Comparison of ENCODE assay signal across 16 cellular contexts in genomic region chr16:65249768-65250167, GRCh38.
A peak's percentile ranks its signal among the peaks of the same experiment; 100 is the strongest.
DNase-seq lines count a peak whose midpoint lies in the region; ATAC-seq and TF ChIP-seq lines count a peak whose summit lies in the region.
"Had no signal": no experiment of that assay in that cellular context is flagged by ENCODE, and none has a peak within 500 bp of the region (broad histone marks: within the 10 kb centered on the region; RNA-seq: fewer than 3 reads in every experiment).

No MANE protein-coding gene starts in this region.

- intact Hi-C loops in right lobe of liver (cut with DNase I) (no loop called here), sigmoid colon (cut with DNase I) (no loop called here)

- peaks cover 5% of the 10 kb centered on the region; the same call in 1 of the 2 replicates for H3K9me2 ChIP-seq in GM23338 (ENCODE audit: insufficient read depth)

- no peaks in the 10 kb centered on the region for H3K9me3 ChIP-seq in fibroblast of lung (ENCODE audit: control insufficient read depth, insufficient read depth, low read depth, low read length)
- no peaks in the 10 kb centered on the region for H3K9me3 ChIP-seq in right lobe of liver
- no peaks in the 10 kb centered on the region for H3K9me3 ChIP-seq in sigmoid colon

- H4K20me1 ChIP-seq in GM23338 (replicated peaks; ENCODE audit: insufficient read depth), result no peaks in the 10 kb centered on the region
- no peaks in the 10 kb centered on the region for H4K20me1 ChIP-seq in fibroblast of lung (ENCODE audit: control insufficient read depth, extremely low read depth, insufficient read depth, low read length)

- peak; percentile 62 for ATAC-seq in GM23338
- peak in 3 of 4 donors; percentile 29 to 50 (median 46) for ATAC-seq in right lobe of liver
- ATAC-seq: esophagus mucosa had no signal

- no peaks in the 10 kb centered on the region for H3K27me3 ChIP-seq in GM23338 (ENCODE audit: insufficient read depth)
- H3K27me3 ChIP-seq in fibroblast of lung (ENCODE audit: control insufficient read depth, insufficient read depth, low read length), result no peaks in the 10 kb centered on the region
- no peaks in the 10 kb centered on the region for H3K27me3 ChIP-seq in right lobe of liver
- H3K27me3 ChIP-seq in sigmoid colon, result no peaks in the 10 kb centered on the region

- peaks cover 8% of the 10 kb centered on the region; the same call in 1 of the 2 replicates for H3K4me1 ChIP-seq in GM23338 (ENCODE audit: insufficient read depth)
- H3K4me1 ChIP-seq in fibroblast of lung (ENCODE audit: control insufficient read depth, extremely low read depth, insufficient read depth, low read length), result peaks cover 2% of the 10 kb centered on the region
- no peaks in the 10 kb centered on the region for H3K4me1 ChIP-seq in right lobe of liver
- peaks cover 0 to 26% (median 11%) of the 10 kb centered on the region in 4 donors for H3K4me1 ChIP-seq in sigmoid colon

- H3K9me3 Mint-ChIP-seq in GM23338, result no peaks in the 10 kb centered on the region

- no peaks in the 10 kb centered on the region for H3K36me3 ChIP-seq in GM23338 (ENCODE audit: insufficient read depth)
- no peaks in the 10 kb centered on the region for H3K36me3 ChIP-seq in fibroblast of lung (ENCODE audit: control insufficient read depth, insufficient read depth, low read length)
- no peaks in the 10 kb centered on the region for H3K36me3 ChIP-seq in right lobe of liver
- no peaks in the 10 kb centered on the region for H3K36me3 ChIP-seq in sigmoid colon

- H3K4me3 Mint-ChIP-seq in GM23338, result no peak overlapping the region
- H3K4me3 Mint-ChIP-seq: brain had no signal

- WGBS in right lobe of liver (ENCODE audit: insufficient coverage, low coverage, low lambda C conversion rate, missing lambda C conversion rate), result 32% methylated on average over 8 of the region's 8 CpGs
- 52 to 60% methylated on average over 8 of the region's 8 CpGs for WGBS in sigmoid colon, 2 donors

- H3F3A ChIP-seq in GM23338 (replicated peaks; ENCODE audit: low read depth), result no peaks in the 10 kb centered on the region

- DNase-seq in GM23338 (ENCODE audit: low spot score) (peak; percentile 16), fibroblast of lung (ENCODE audit: low read depth in 2 of 2) (peak in 1 of 2 donors; percentile 45), right lobe of liver (peak in 1 of 3 donors; percentile 37), sigmoid colon (peak; percentile 66), pons (ENCODE audit: low spot score) (no peak), RKO (ENCODE audit: low spot score) (no peak), RPMI8226 (no peak)
- DNase-seq in stimulated activated CD4-positive, alpha-beta T cell treated with anti-CD3 and anti-CD28 coated beads, Interleukin-2, amount 100 ng/mL, for 48 hours, result no peak
- DNase-seq: activated T-cell treated with anti-CD3 and anti-CD28 coated beads, Interleukin-2, amount 50 U/mL, for 1 hour; AML-193; EL; MM.1S; NCI-H446 treated with DMSO at 0.1 percent for 48 hours had no signal

- H3K79me2 ChIP-seq in GM23338 (replicated peaks; ENCODE audit: insufficient read depth) (no peaks in the 10 kb centered on the region), fibroblast of lung (ENCODE audit: control insufficient read depth, insufficient read depth, low read length) (no peaks in the 10 kb centered on the region)

- TF ChIP-seq EP300 in sigmoid colon (IDR thresholded peaks at IDR 0.05), result no peak

- H3K4me2 ChIP-seq in GM23338 (no peak overlapping the region), fibroblast of lung (ENCODE audit: extremely low read depth, insufficient read depth, low read length) (peak overlapping the region; percentile 40)

- no peak for TF ChIP-seq POLR2A in right lobe of liver (IDR thresholded peaks at IDR 0.05)
- TF ChIP-seq POLR2A in sigmoid colon (IDR thresholded peaks at IDR 0.05), result no peak

- peaks cover 3% of the 10 kb centered on the region for H3K27me3 Mint-ChIP-seq in GM23338 (ENCODE audit: insufficient read depth, low read depth, poor library complexity)

- H3K27ac ChIP-seq in GM23338 (ENCODE audit: low read depth) (no peak overlapping the region), fibroblast of lung (ENCODE audit: insufficient read depth, low read length) (no peak overlapping the region), right lobe of liver (no peak overlapping the region), sigmoid colon (peak overlapping the region in 3 of 4 donors; percentile 41 to 70 (median 50))
- H3K27ac ChIP-seq: HL-60 had no signal

- H2AFZ ChIP-seq in GM23338 (peak overlapping the region; percentile 91), fibroblast of lung (ENCODE audit: low read length) (peak overlapping the region; percentile 55)

- H3K9ac ChIP-seq in fibroblast of lung (ENCODE audit: insufficient read depth, low read length), result no peak overlapping the region

- TF ChIP-seq CTCF in GM23338 (conservative IDR thresholded peaks at IDR 0.05; ENCODE audit: low read depth in 2 of 2) (no peak), fibroblast of lung (conservative IDR thresholded peaks at IDR 0.05 in 1 of 2, IDR thresholded peaks at IDR 0.05 in 1 of 2; ENCODE audit: low read depth in 1 of 2, low read length in 2 of 2) (no peak), right lobe of liver (IDR thresholded peaks at IDR 0.05) (no peak), sigmoid colon (IDR thresholded peaks at IDR 0.05) (no peak)

- H3K4me3 ChIP-seq in GM23338, result no peak overlapping the region
- no peak overlapping the region for H3K4me3 ChIP-seq in fibroblast of lung (replicated peaks in 1 of 4; ENCODE audit: control extremely low read depth in 1 of 4, insufficient read depth in 1 of 4, low read depth in 3 of 4, low read length in 4 of 4)
- no peak overlapping the region for H3K4me3 ChIP-seq in right lobe of liver
- H3K4me3 ChIP-seq in sigmoid colon, result no peak overlapping the region

- H3K4me1 Mint-ChIP-seq in GM23338, result peaks cover 13% of the 10 kb centered on the region
- H3K4me1 Mint-ChIP-seq: brain had no signal

- H3K27ac Mint-ChIP-seq in GM23338, result no peak overlapping the region

- H3K36me3 Mint-ChIP-seq in GM23338 (ENCODE audit: low read depth), result no peaks in the 10 kb centered on the region
- H3K36me3 Mint-ChIP-seq: brain had no signal

TF ChIP-seq in GM23338, 12 proteins besides CTCF, POLR2A, EP300 and RAD21:
- TF ChIP-seq REST (IDR thresholded peaks at IDR 0.05; ENCODE audit: unreplicated experiment), result no peak
- TF ChIP-seq EZH2 (IDR thresholded peaks at IDR 0.05; ENCODE audit: low read depth, unreplicated experiment), result no peak
- TF ChIP-seq POLR2AphosphoS5 (IDR thresholded peaks at IDR 0.05; ENCODE audit: low read depth), result no peak

Comparison
In these comparisons a context has a peak if more than half of its experiments do, and no peak if none do; other contexts are left out.
1. DNase-seq: peak in GM23338 (single experiment) and sigmoid colon (single experiment); none in stimulated activated CD4-positive, alpha-beta T cell treated with anti-CD3 and anti-CD28 coated beads, Interleukin-2, amount 100 ng/mL, for 48 hours (0 of 2), pons (single experiment), RKO (single experiment) and RPMI8226 (single experiment).
2. H3K27ac ChIP-seq: peak in sigmoid colon (3 of 4); none in GM23338 (single experiment), fibroblast of lung (single experiment) and right lobe of liver (0 of 3).